ENCODE assay signal across 8 cellular contexts in genomic region chr14:51650721-51651387, GRCh38. TPM values are rescaled to one million over a fixed set of nuclear protein-coding genes. Genes with fewer than 3 reads are reported as not detected.
DNase-seq lines count a peak whose midpoint lies in the region; ATAC-seq and TF ChIP-seq lines count a peak whose summit lies in the region.

No MANE protein-coding gene starts in this region.

- CTCF ChIA-PET in Panc1 (lab: Charles Lee), result interaction anchor here (0.5 to 0.7 kb wide), 5 partner anchors 37 to 610 kb away, joined by 4 to 7 read pairs (median 5); no protein-coding TSS in a partner anchor

- peaks cover 14% of the 10 kb centered on the region for H3K4me1 ChIP-seq in Panc1 (ENCODE audit: control insufficient read depth, insufficient read depth, low read length)
- peaks cover 8% of the 10 kb centered on the region for H3K4me1 ChIP-seq in effector memory CD4-positive, alpha-beta T cell (ENCODE audit: control insufficient read depth, insufficient read depth, low read length, poor library complexity, severe bottlenecking)
- H3K4me1 ChIP-seq in muscle layer of colon (ENCODE audit: insufficient read depth, low read length), result no peaks in the 10 kb centered on the region

- no peaks in the 10 kb centered on the region; the same call in 1 of the 2 replicates for H3K36me3 ChIP-seq in Panc1 (ENCODE audit: control insufficient read depth, insufficient read depth, low read length)
- H3K36me3 ChIP-seq in effector memory CD4-positive, alpha-beta T cell (ENCODE audit: control insufficient read depth, insufficient read depth, low read length), result no peaks in the 10 kb centered on the region
- H3K36me3 ChIP-seq in muscle layer of colon (ENCODE audit: insufficient read depth, low read length), result no peaks in the 10 kb centered on the region

- ATAC-seq in Panc1 (peak; percentile 16; the same call in 1 of the 2 replicates), HG03378 (IDR thresholded peaks at IDR 0.05; ENCODE audit: unreplicated experiment) (no peak)

- TF ChIP-seq CTCF in GM12865 (IDR thresholded peaks at IDR 0.05; ENCODE audit: insufficient read depth, low read depth, low read length, missing control alignments) (no peak), Panc1 (IDR thresholded peaks at IDR 0.05) (no peak)

- H3K9me3 ChIP-seq in Panc1 (ENCODE audit: control insufficient read depth, insufficient read depth, low read depth, low read length) (no peaks in the 10 kb centered on the region), muscle layer of colon (ENCODE audit: low read length) (no peaks in the 10 kb centered on the region)
- H3K9me3 ChIP-seq in effector memory CD4-positive, alpha-beta T cell (ENCODE audit: control insufficient read depth, low read length), result no peaks in the 10 kb centered on the region

- H3K27me3 ChIP-seq in Panc1 (ENCODE audit: control insufficient read depth, insufficient read depth, low read length) (no peaks in the 10 kb centered on the region), muscle layer of colon (ENCODE audit: control insufficient read depth in 1 of 2, insufficient read depth in 2 of 2, low read length in 2 of 2) (no peaks in the 10 kb centered on the region)
- H3K27me3 ChIP-seq in effector memory CD4-positive, alpha-beta T cell (replicated peaks; ENCODE audit: control insufficient read depth, insufficient read depth, low read length, poor library complexity, severe bottlenecking), result peaks cover 2% of the 10 kb centered on the region

- peak overlapping the region; percentile 88 for H3K27ac ChIP-seq in Panc1 (ENCODE audit: low read length)
- H3K27ac ChIP-seq in effector memory CD4-positive, alpha-beta T cell (ENCODE audit: insufficient read depth, low read length, poor library complexity, severe bottlenecking), result peak overlapping the region; percentile 53
- peak overlapping the region; percentile 86 for H3K27ac ChIP-seq in muscle layer of colon (ENCODE audit: low read depth, low read length)

- TSS peak; percentile 62 for BruUV-seq in Panc1 (replicated peaks; lab: Mats Ljungman, UMichigan)

- in situ Hi-C loops in Panc1 (cut with HindIII; ENCODE audit: low pct_unique_long_range_greater_than_20kb, low sequenced_read_pairs), result no loop called here

- POLR2A ChIA-PET in Panc1 (lab: Charles Lee), result interaction anchor here (0.6 kb wide), 2 partner anchors 171 to 224 kb away, joined by 7 to 10 read pairs; no protein-coding TSS in a partner anchor

- intact Hi-C loops in Panc1 (cut with micrococcal nuclease; ENCODE audit: unreplicated experiment), result loop anchor here (5.0 to 10.0 kb wide), 2 partner anchors 119 to 366 kb away; no protein-coding TSS in a partner anchor

- H3K4me3 ChIP-seq in GM12865 (ENCODE audit: low read depth, low read length), result peak overlapping the region; percentile 94
- peak overlapping the region; percentile 52 to 65 for H3K4me3 ChIP-seq in Panc1 (ENCODE audit: low read depth in 2 of 2, low read length in 2 of 2)
- H3K4me3 ChIP-seq in effector memory CD4-positive, alpha-beta T cell (ENCODE audit: insufficient read depth, low read depth, low read length, poor library complexity, severe bottlenecking), result peak overlapping the region; percentile 79
- H3K4me3 ChIP-seq in muscle layer of colon (ENCODE audit: low read depth in 1 of 2, low read length in 2 of 2), result peak overlapping the region; percentile 84 to 95

- H3K9ac ChIP-seq in muscle layer of colon (ENCODE audit: low read length), result peak overlapping the region; percentile 53

- DNase-seq in GM12865 (ENCODE audit: low read depth) (peak; percentile 33), Panc1 (ENCODE audit: low read depth, low spot score) (no peak), SHP77 treated with DMSO at 0.1 percent for 48 hours (lab: John Stamatoyannopoulos, UW) (no peak), NCI-H1105 treated with DMSO at 0.1 percent for 48 hours (lab: John Stamatoyannopoulos, UW) (no peak), MV-4-11 (lab: John Stamatoyannopoulos, UW) (no peak)
- DNase-seq in effector memory CD4-positive, alpha-beta T cell, result no peak

RNA-seq across cellular contexts. Expression of gene FRMD6, which starts 0.9 kb away (rescaled TPM):
- 40.7 TPM for total RNA-seq in Panc1 (2021; ENCODE audit: unreplicated experiment)
- polyA plus RNA-seq in Panc1 (2012; ENCODE audit: insufficient read length), result 36.3 TPM
